Comparison of ENCODE assay signal across 26 cellular contexts in genomic region chr18:1593091-1593490, GRCh38.
A peak's percentile ranks its signal among the peaks of the same experiment; 100 is the strongest.
DNase-seq lines count a peak whose midpoint lies in the region; ATAC-seq, FAIRE-seq and TF ChIP-seq lines count a peak whose summit lies in the region.
"Had no signal": no experiment of that assay in that cellular context is flagged by ENCODE, and none has a peak within 500 bp of the region (broad histone marks: within the 10 kb centered on the region; RNA-seq: fewer than 3 reads in every experiment).

No MANE protein-coding gene starts in this region.

- no peaks in the 10 kb centered on the region for H4K20me1 ChIP-seq in mammary epithelial cell (ENCODE audit: insufficient read depth, low read length)
- H4K20me1 ChIP-seq: BLaER1 treated with 17β-estradiol and CSF1 and Interleukin-3, amounts not matched to agents 10 nM and 100 nM had no signal

- no peaks in the 10 kb centered on the region for H3K36me3 Mint-ChIP-seq in MCF 10A (ENCODE audit: insufficient read depth, unreplicated experiment)
- H3K36me3 Mint-ChIP-seq: CD14-positive monocyte; CD4-positive, alpha-beta memory T cell; CD4-positive, CD25-positive, alpha-beta regulatory T cell; CD8-positive, alpha-beta memory T cell had no signal

- POLR2A ChIA-PET in MCF 10A (lab: Yijun Ruan, JAX) = no interaction called here

- TF ChIP-seq CTCF in MCF 10A (IDR thresholded peaks at IDR 0.05; ENCODE audit: unreplicated experiment) (no peak), breast epithelium (IDR thresholded peaks at IDR 0.05) (no peak), mammary epithelial cell (conservative IDR thresholded peaks at IDR 0.05 in 1 of 2, IDR thresholded peaks at IDR 0.05 in 1 of 2; ENCODE audit: extremely low read depth in 1 of 2, insufficient read depth in 1 of 2, low read depth in 1 of 2, low read length in 2 of 2) (no peak)

- H3K4me3 ChIP-seq in breast epithelium = no peak overlapping the region
- H3K4me3 ChIP-seq in mammary epithelial cell (replicated peaks in 1 of 3; ENCODE audit: insufficient read depth in 1 of 3, low read depth in 2 of 3, low read length in 3 of 3) = no peak overlapping the region
- H3K4me3 ChIP-seq: A549; BLaER1 treated with 17β-estradiol and CSF1 and Interleukin-3, amounts not matched to agents 10 nM and 100 nM; GM12878 had no signal

- peak; percentile 63 for FAIRE-seq in urothelium cell line (lab: Jason Lieb, UNC)
- FAIRE-seq: A549, GM12878, GM12892, GM18507 had no signal

- no peak overlapping the region for H3K9ac ChIP-seq in mammary epithelial cell (ENCODE audit: insufficient read depth, low read length)
- H3K9ac ChIP-seq: BLaER1 treated with 17β-estradiol and CSF1 and Interleukin-3, amounts not matched to agents 10 nM and 100 nM had no signal

- no peaks in the 10 kb centered on the region for H3K27me3 ChIP-seq in breast epithelium
- H3K27me3 ChIP-seq in mammary epithelial cell (ENCODE audit: insufficient read depth, low read length) = no peaks in the 10 kb centered on the region
- H3K27me3 ChIP-seq: BLaER1 treated with 17β-estradiol and CSF1 and Interleukin-3, amounts not matched to agents 10 nM and 100 nM had no signal

- 0% methylated on average over 3 of the region's 3 CpGs for WGBS in mammary epithelial cell (ENCODE audit: low coverage, missing lambda C conversion rate)

- H3K4me1 ChIP-seq in breast epithelium (no peaks in the 10 kb centered on the region), mammary epithelial cell (ENCODE audit: insufficient read depth, low read length) (no peaks in the 10 kb centered on the region)
- H3K4me1 ChIP-seq: A549 had no signal

- ATAC-seq in HG03025 (IDR thresholded peaks at IDR 0.05; ENCODE audit: low FRiP score, unreplicated experiment) = no peak
- ATAC-seq: A549, GM12878 had no signal

- H3K4me1 Mint-ChIP-seq in MCF 10A (ENCODE audit: insufficient read depth, unreplicated experiment) = peaks cover 13% of the 10 kb centered on the region
- H3K4me1 Mint-ChIP-seq: B cell; CD4-positive, CD25-positive, alpha-beta regulatory T cell; CD8-positive, alpha-beta memory T cell had no signal

- intact Hi-C loops in MCF 10A (cut with micrococcal nuclease) = no loop called here
- intact Hi-C loops in breast epithelium (cut with DNase I; ENCODE audit: low total_unique reads) = no loop called here
- intact Hi-C loops in mammary epithelial cell (cut with micrococcal nuclease) = no loop called here

- CTCF ChIA-PET in MCF 10A (lab: Yijun Ruan, JAX) (interaction anchor here (2.1 kb wide), 1 partner anchor 630 kb away, joined by 9 read pairs; no protein-coding TSS in a partner anchor), mammary epithelial cell (lab: Charles Lee; ENCODE audit: low non-redundant PET) (no interaction called here)

- no peaks in the 10 kb centered on the region for H3K27me3 Mint-ChIP-seq in MCF 10A (ENCODE audit: insufficient read depth, unreplicated experiment)
- H3K27me3 Mint-ChIP-seq: B cell; CD4-positive, alpha-beta memory T cell; CD4-positive, CD25-positive, alpha-beta regulatory T cell; CD8-positive, alpha-beta memory T cell had no signal

- H3K27ac Mint-ChIP-seq in MCF 10A (ENCODE audit: low read depth, unreplicated experiment) = no peak overlapping the region
- H3K27ac Mint-ChIP-seq: B cell; CD14-positive monocyte; CD4-positive, alpha-beta memory T cell; CD4-positive, CD25-positive, alpha-beta regulatory T cell; CD8-positive, alpha-beta memory T cell had no signal

- in situ Hi-C loops in mammary epithelial cell (cut with MboI; ENCODE audit: low sequenced_read_pairs in 2 of 2) = loop anchor here in 1 of 2 donors (25.0 kb wide), 2 partner anchors 619 to 731 kb away; no protein-coding TSS in a partner anchor

- no peak overlapping the region for H3K27ac ChIP-seq in breast epithelium
- no peak overlapping the region for H3K27ac ChIP-seq in mammary epithelial cell (ENCODE audit: insufficient read depth, low read depth, low read length)
- H3K27ac ChIP-seq: 22Rv1; A549; BLaER1 treated with 17β-estradiol and CSF1 and Interleukin-3, amounts not matched to agents 10 nM and 100 nM had no signal

- H2AFZ ChIP-seq in mammary epithelial cell (ENCODE audit: low read depth, low read length) = no peak overlapping the region

- DNase-seq in MCF 10A (ENCODE audit: unreplicated experiment) (peak; percentile 65), breast epithelium (ENCODE audit: low spot score in 2 of 2) (no peak), mammary epithelial cell (peak; percentile 19), urothelium cell line (ENCODE audit: low spot score) (no peak)
- no peak for DNase-seq in stimulated activated CD4-positive, alpha-beta T cell treated with anti-CD3 and anti-CD28 coated beads, Interleukin-4, amount 100 ng/mL, for 24 hours
- DNase-seq: AML-193; CD4-positive, alpha-beta memory T cell; CD4-positive, CD25-positive, alpha-beta regulatory T cell; CD8-positive, alpha-beta memory T cell; COR-L47; DMS 273 treated with DMSO at 0.1 percent for 48 hours; DMS153; DMS53; DMS79; DND-41; EL; GDM1 had no signal

- H3K4me2 ChIP-seq in mammary epithelial cell (ENCODE audit: insufficient read depth, low read depth, low read length) = no peak overlapping the region
- H3K4me2 ChIP-seq: A549; BLaER1 treated with 17β-estradiol and CSF1 and Interleukin-3, amounts not matched to agents 10 nM and 100 nM had no signal

- dilution Hi-C loops in mammary epithelial cell (cut with HindIII; ENCODE audit: low sequenced_read_pairs) = no loop called here

- no peaks in the 10 kb centered on the region for H3K9me3 Mint-ChIP-seq in MCF 10A (ENCODE audit: unreplicated experiment)
- H3K9me3 Mint-ChIP-seq: CD14-positive monocyte had no signal

- no TSS peak for BruUV-seq in MCF 10A (replicated peaks; lab: Mats Ljungman, UMichigan)
- no TSS peak for BruUV-seq in mammary epithelial cell (replicated peaks; lab: Mats Ljungman, UMichigan)

- no peak for TF ChIP-seq POLR2A in breast epithelium (IDR thresholded peaks at IDR 0.05)

- no peaks in the 10 kb centered on the region for H3K36me3 ChIP-seq in breast epithelium
- no peaks in the 10 kb centered on the region for H3K36me3 ChIP-seq in mammary epithelial cell (ENCODE audit: insufficient read depth, low read length)
- H3K36me3 ChIP-seq: BLaER1 treated with 17β-estradiol and CSF1 and Interleukin-3, amounts not matched to agents 10 nM and 100 nM had no signal

- no peaks in the 10 kb centered on the region for H3K79me2 ChIP-seq in mammary epithelial cell (ENCODE audit: insufficient read depth, low read length)

- H3K9me3 ChIP-seq in breast epithelium = no peaks in the 10 kb centered on the region
- no peaks in the 10 kb centered on the region for H3K9me3 ChIP-seq in mammary epithelial cell (replicated peaks; ENCODE audit: insufficient read depth, low read length)
- H3K9me3 ChIP-seq: A549; BLaER1 treated with 17β-estradiol and CSF1 and Interleukin-3, amounts not matched to agents 10 nM and 100 nM had no signal

- H3K4me3 Mint-ChIP-seq in MCF 10A (ENCODE audit: unreplicated experiment) = no peak overlapping the region
- H3K4me3 Mint-ChIP-seq: B cell; CD14-positive monocyte; CD4-positive, alpha-beta memory T cell; CD8-positive, alpha-beta memory T cell had no signal

Comparison
In these comparisons a context has a peak if more than half of its experiments do, and no peak if none do; other contexts are left out.
1. DNase-seq: peak in MCF 10A (single experiment) and mammary epithelial cell (single experiment); none in breast epithelium (0 of 2), urothelium cell line (single experiment) and stimulated activated CD4-positive, alpha-beta T cell treated with anti-CD3 and anti-CD28 coated beads, Interleukin-4, amount 100 ng/mL, for 24 hours (single experiment).